19 cellular contexts compared by ENCODE assay signal in the genomic region with DNA sequence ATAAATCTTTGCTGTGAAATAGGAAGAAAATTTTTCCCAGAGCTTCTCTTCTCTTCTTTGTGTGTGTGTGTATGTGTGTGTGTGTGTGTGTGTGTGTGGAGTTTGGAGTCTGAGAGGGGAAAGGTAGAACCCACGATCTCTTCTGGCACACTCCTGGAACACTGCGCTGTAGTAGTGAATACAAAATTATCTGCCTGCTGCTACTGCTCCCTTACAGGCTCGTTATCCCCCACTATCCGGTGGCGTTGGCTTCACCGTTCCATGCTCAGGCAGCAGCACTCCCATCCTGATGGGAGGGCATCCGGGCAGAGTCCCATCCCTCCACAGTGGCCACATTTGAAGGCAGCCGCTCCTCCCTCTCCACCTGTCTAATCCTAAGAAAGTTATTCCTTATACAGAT.
"Had no signal": no experiment of that assay in that cellular context is flagged by ENCODE, and none has a peak within 500 bp of the region (broad histone marks: within the 10 kb centered on the region; RNA-seq: fewer than 3 reads in every experiment).

No MANE protein-coding gene starts in this region.

- H3K4me3 ChIP-seq: coronary artery, left lung, tibial artery, vagina had no signal

- H3K9me3 ChIP-seq: left lung, tibial artery, vagina had no signal

- ATAC-seq: activated CD8-positive, alpha-beta T cell treated with anti-CD3 and anti-CD28 coated beads for 36 hours had no signal

- H3K4me3 Mint-ChIP-seq: activated CD4-positive, alpha-beta T cell treated with anti-CD3 and anti-CD28 coated beads, Interleukin-2, amount 10 ng/mL, durations not matched to agents 24 days and 14 days; activated CD8-positive, alpha-beta T cell treated with anti-CD3 and anti-CD28 coated beads for 36 hours; activated naive CD4-positive, alpha-beta T cell treated with anti-CD3 and anti-CD28 coated beads for 36 hours; activated T-cell treated with anti-CD3 and anti-CD28 coated beads, Interleukin-2, amount 50 U/mL, for 24 hours; memory B cell had no signal

- H3K36me3 Mint-ChIP-seq: memory B cell had no signal

- H3K4me1 Mint-ChIP-seq: activated CD4-positive, alpha-beta T cell treated with anti-CD3 and anti-CD28 coated beads, Interleukin-2, amount 10 ng/mL, durations not matched to agents 24 days and 14 days; memory B cell had no signal

- H3K36me3 ChIP-seq: brain microvascular endothelial cell, left lung, tibial artery, vagina had no signal

- H3K4me1 ChIP-seq: foreskin keratinocyte, left lung, tibial artery had no signal

- H3K27ac ChIP-seq: brain microvascular endothelial cell, coronary artery, foreskin keratinocyte, left lung, tibial artery, vagina had no signal

- H3K27me3 ChIP-seq: brain microvascular endothelial cell, left lung, tibial artery, vagina had no signal

- DNase-seq: activated CD4-positive, alpha-beta T cell treated with anti-CD3 and anti-CD28 coated beads, Interleukin-2, amount 10 ng/mL, durations not matched to agents 24 days and 14 days; activated CD8-positive, alpha-beta T cell treated with anti-CD3 and anti-CD28 coated beads for 36 hours; activated naive CD4-positive, alpha-beta T cell treated with anti-CD3 and anti-CD28 coated beads for 36 hours; activated T-cell treated with anti-CD3 and anti-CD28 coated beads, Interleukin-2, amount 50 U/mL, for 24 hours; brain microvascular endothelial cell; glutamatergic neuron; left lung; stimulated activated CD4-positive, alpha-beta T cell treated with anti-CD3 and anti-CD28 coated beads, Interleukin-12 subunit alpha, Interleukin-12 subunit beta, amount 100 ng/mL, for 4 hours; stimulated activated CD4-positive, alpha-beta T cell treated with anti-CD3 and anti-CD28 coated beads, Interleukin-1b, Interleukin-23, amount 100 ng/mL, for 48 hours; stimulated activated CD8-positive, alpha-beta memory T cell treated with anti-CD3 and anti-CD28 coated beads, Interleukin-4, amount 100 ng/mL, for 48 hours; stimulated activated naive CD4-positive, alpha-beta T cell treated with Interleukin-2 at 50 U/mL for 16 hours; T-helper 1 cell; T-helper 9 cell; tibial artery had no signal

- H3K9me3 Mint-ChIP-seq: activated CD4-positive, alpha-beta T cell treated with anti-CD3 and anti-CD28 coated beads, Interleukin-2, amount 10 ng/mL, durations not matched to agents 24 days and 14 days; activated CD8-positive, alpha-beta T cell treated with anti-CD3 and anti-CD28 coated beads for 36 hours; activated naive CD4-positive, alpha-beta T cell treated with anti-CD3 and anti-CD28 coated beads for 36 hours; activated T-cell treated with anti-CD3 and anti-CD28 coated beads, Interleukin-2, amount 50 U/mL, for 24 hours; activated T-helper 2 cell treated with anti-CD3 and anti-CD28 coated beads, Interferon-gamma antibody, Interleukin-2, Interleukin-4, amounts not matched to agents 10 μg/mL and 5 μg/mL and 100 μg/mL, durations not matched to agents 14 hours and 24 hours and 36 hours; memory B cell had no signal

- H3K27ac Mint-ChIP-seq: activated CD4-positive, alpha-beta T cell treated with anti-CD3 and anti-CD28 coated beads, Interleukin-2, amount 10 ng/mL, durations not matched to agents 24 days and 14 days; activated CD8-positive, alpha-beta T cell treated with anti-CD3 and anti-CD28 coated beads for 36 hours; activated naive CD4-positive, alpha-beta T cell treated with anti-CD3 and anti-CD28 coated beads for 36 hours; activated T-cell treated with anti-CD3 and anti-CD28 coated beads, Interleukin-2, amount 50 U/mL, for 24 hours; activated T-helper 2 cell treated with anti-CD3 and anti-CD28 coated beads, Interferon-gamma antibody, Interleukin-2, Interleukin-4, amounts not matched to agents 10 μg/mL and 5 μg/mL and 100 μg/mL, durations not matched to agents 14 hours and 24 hours and 36 hours; memory B cell had no signal
